30 cellular contexts compared by ENCODE assay signal in the genomic region with DNA sequence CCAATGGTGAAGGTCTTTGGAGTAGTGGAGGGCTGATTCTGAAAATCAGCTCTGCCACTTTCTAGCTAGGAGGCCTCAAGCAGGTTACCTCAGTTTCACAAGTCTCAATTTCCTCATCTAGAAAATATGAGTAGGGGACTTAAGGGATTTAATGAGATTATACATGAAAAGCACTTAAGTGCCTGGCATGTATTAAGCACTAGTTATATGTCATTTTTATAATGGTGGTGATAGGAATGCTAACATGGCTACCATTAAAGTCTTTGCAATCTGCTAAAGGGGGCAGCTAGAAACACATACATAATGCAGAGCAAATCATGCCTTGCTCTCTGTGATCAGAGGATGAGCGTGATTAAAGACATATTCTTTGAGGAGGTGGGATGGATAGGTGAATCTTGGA.
"Had no signal": no experiment of that assay in that cellular context is flagged by ENCODE, and none has a peak within 500 bp of the region (broad histone marks: within the 10 kb centered on the region; RNA-seq: fewer than 3 reads in every experiment).

No MANE protein-coding gene starts in this region.

- H3K27me3 ChIP-seq: adrenal gland, ascending aorta, body of pancreas, brain microvascular endothelial cell, breast epithelium, cardiac muscle cell had no signal

- DNase-seq: activated effector memory CD4-positive, alpha-beta T cell treated with anti-CD3 and anti-CD28 coated beads, Interleukin-2, amount 50 U/mL, for 16 hours; activated effector memory CD4-positive, alpha-beta T cell treated with Interleukin-2 at 50 U/mL for 16 hours; activated gamma-delta T cell; activated gamma-delta T cell treated with Interleukin-2 at 50 U/mL for 16 hours; activated naive CD4-positive, alpha-beta T cell; activated naive CD4-positive, alpha-beta T cell treated with anti-CD3 and anti-CD28 coated beads for 36 hours; activated naive CD4-positive, alpha-beta T cell treated with anti-CD3 and anti-CD28 coated beads, Interleukin-2, amount 10 ng/mL, durations not matched to agents 7 days and 5 days; activated naive CD4-positive, alpha-beta T cell treated with anti-CD3 and anti-CD28 coated beads, Interleukin-2, amount 50 U/mL, for 16 hours; activated naive CD4-positive, alpha-beta T cell treated with Interleukin-2 at 50 U/mL for 16 hours; activated naive CD8-positive, alpha-beta T cell treated with anti-CD3 and anti-CD28 coated beads for 36 hours; activated naive CD8-positive, alpha-beta T cell treated with anti-CD3 and anti-CD28 coated beads, Interleukin-2, amount 10 ng/mL, durations not matched to agents 7 days and 5 days; activated naive CD8-positive, alpha-beta T cell treated with anti-CD3 and anti-CD28 coated beads, Interleukin-2, amount 50 U/mL, for 24 hours; activated T-cell treated with anti-CD3 and anti-CD28 coated beads, Interleukin-2, amount 50 U/mL, for 1 hour; activated T-cell treated with anti-CD3 and anti-CD28 coated beads, Interleukin-2, amount 50 U/mL, for 24 hours; activated T-cell treated with anti-CD3 and anti-CD28 coated beads, Interleukin-2, amount 50 U/mL, for 4 hours; activated T-cell treated with anti-CD3 and anti-CD28 coated beads, Interleukin-2, amount 50 U/mL, for 48 hours; activated T-cell treated with anti-CD3 and anti-CD28 coated beads, Interleukin-2, amount 50 U/mL, for 72 hours; adrenal gland; amniotic stem cell; amygdala; anterior cingulate cortex; aorta; body of pancreas; brain microvascular endothelial cell; caudate nucleus; central memory CD4-positive, alpha-beta T cell; cerebellar nuclear complex had no signal

- H3K4me3 ChIP-seq: adrenal gland, ascending aorta, body of pancreas, breast epithelium, cardiac muscle cell had no signal

- H3K9me3 ChIP-seq: adrenal gland, ascending aorta, body of pancreas, breast epithelium had no signal

- H3K27ac ChIP-seq: adrenal gland, ascending aorta, body of pancreas, brain microvascular endothelial cell, breast epithelium, cardiac muscle cell had no signal

- H3K36me3 ChIP-seq: adrenal gland, ascending aorta, brain microvascular endothelial cell, breast epithelium, cardiac muscle cell had no signal

- H3K4me1 ChIP-seq: adrenal gland had no signal
